In genomic region chr17:79946352-79947231, GRCh38 we compare ENCODE assay signal across 16 cellular contexts.
DNase-seq lines count a peak whose midpoint lies in the region; ATAC-seq, FAIRE-seq and TF ChIP-seq lines count a peak whose summit lies in the region.
"Had no signal": no experiment of that assay in that cellular context is flagged by ENCODE, and none has a peak within 500 bp of the region (broad histone marks: within the 10 kb centered on the region; RNA-seq: fewer than 3 reads in every experiment).

No MANE protein-coding gene starts in this region.

- intact Hi-C loops in psoas muscle (cut with DNase I): no loop called here

- no peak for FAIRE-seq in HTR-8/SVneo (lab: Jason Lieb, UNC)

- DNase-seq in activated CD4-positive, CD25-positive, alpha-beta regulatory T cell treated with anti-CD3 and anti-CD28 coated beads, Interleukin-2, amount 50 U/mL, for 72 hours: peak; percentile 25
- DNase-seq in NT2/D1 (ENCODE audit: low read depth, low spot score) (no peak), psoas muscle (peak; percentile 7 to 30), germinal center (ENCODE audit: low spot score) (no peak), HTR-8/SVneo (ENCODE audit: insufficient read length, low spot score) (no peak)
- DNase-seq: activated CD4-positive, alpha-beta T cell treated with anti-CD3 and anti-CD28 coated beads, Interleukin-2, amount 10 ng/mL, durations not matched to agents 7 days and 5 days; activated naive CD8-positive, alpha-beta T cell treated with anti-CD3 and anti-CD28 coated beads for 36 hours; CD4-positive, CD25-positive, alpha-beta regulatory T cell; dermis blood vessel endothelial cell; erythroblast; SHP77; T-helper 9 cell had no signal

- no peak overlapping the region for H3K4me3 ChIP-seq in NT2/D1 (ENCODE audit: insufficient read length, low read depth)
- no peak overlapping the region for H3K4me3 ChIP-seq in psoas muscle

- H3K27me3 ChIP-seq in NT2/D1 (ENCODE audit: insufficient read depth, insufficient read length): no peaks in the 10 kb centered on the region
- H3K27me3 ChIP-seq in psoas muscle (ENCODE audit: insufficient read depth in 3 of 3, low read length in 2 of 3): peaks cover 0 to 6% (median 0%) of the 10 kb centered on the region in 3 donors
- H3K27me3 ChIP-seq: brain microvascular endothelial cell had no signal

- no peak for TF ChIP-seq CTCF in psoas muscle (IDR thresholded peaks at IDR 0.05)

- H3K36me3 ChIP-seq in NT2/D1 (ENCODE audit: insufficient read depth, insufficient read length, low read length) (peaks cover 69% of the 10 kb centered on the region), psoas muscle (ENCODE audit: insufficient read depth in 1 of 2, low read depth in 1 of 2) (no peaks in the 10 kb centered on the region)

- H3K9ac ChIP-seq in NT2/D1 (ENCODE audit: insufficient read length, low read depth): peak overlapping the region; percentile 22

- H3K27ac ChIP-seq in psoas muscle: no peak overlapping the region
- H3K27ac ChIP-seq: brain microvascular endothelial cell had no signal

- 90 to 94% (median 93%) methylated on average over 25 of the region's 25 CpGs for WGBS in psoas muscle, 3 donors

- H3K4me1 ChIP-seq in NT2/D1 (ENCODE audit: insufficient read depth, insufficient read length): peaks cover 39% of the 10 kb centered on the region
- H3K4me1 ChIP-seq in psoas muscle: no peaks in the 10 kb centered on the region

- H3K9me3 ChIP-seq in NT2/D1 (ENCODE audit: insufficient read depth, low read length) (no peaks in the 10 kb centered on the region), psoas muscle (no peaks in the 10 kb centered on the region)

- ATAC-seq in activated CD4-positive, CD25-positive, alpha-beta regulatory T cell treated with anti-CD3 and anti-CD28 coated beads, Interleukin-2, amount 50 U/mL, for 24 hours: no peak
- peak; percentile 5 for ATAC-seq in esophagus mucosa
- ATAC-seq in psoas muscle: no peak
- ATAC-seq in HG03175 (IDR thresholded peaks at IDR 0.05; ENCODE audit: unreplicated experiment): no peak

Comparison
In these comparisons a context has a peak if more than half of its experiments do, and no peak if none do; other contexts are left out.
1. DNase-seq: peak in activated CD4-positive, CD25-positive, alpha-beta regulatory T cell treated with anti-CD3 and anti-CD28 coated beads, Interleukin-2, amount 50 U/mL, for 72 hours (single experiment) and psoas muscle (2 of 2); none in NT2/D1 (single experiment), germinal center (single experiment) and HTR-8/SVneo (single experiment).